ENCODE assay signal across 13 cellular contexts in the genomic region with DNA sequence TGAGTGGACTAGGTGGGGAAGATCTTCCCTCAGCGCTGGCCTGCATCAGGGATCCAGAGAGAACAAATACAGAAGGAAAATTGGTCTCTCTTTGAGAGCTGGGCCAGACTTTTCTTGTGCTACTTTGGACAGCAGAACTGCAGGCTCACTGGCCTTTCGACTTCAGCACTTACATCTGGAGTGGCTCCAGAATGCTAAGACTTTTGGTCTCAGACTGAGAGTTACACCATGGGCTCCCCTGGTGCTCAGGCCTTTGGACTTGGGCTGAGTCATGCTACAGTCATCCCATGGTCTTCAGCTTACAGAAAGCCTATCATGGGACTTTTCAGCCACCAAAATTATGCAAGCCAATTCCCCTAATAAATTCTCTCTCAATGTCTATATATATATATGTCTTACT. TPM values are rescaled to one million over a fixed set of nuclear protein-coding genes. Genes with fewer than 3 reads are reported as not detected.
A peak's percentile ranks its signal among the peaks of the same experiment; 100 is the strongest.
DNase-seq lines count a peak whose midpoint lies in the region; ATAC-seq and TF ChIP-seq lines count a peak whose summit lies in the region.
"Had no signal": no experiment of that assay in that cellular context is flagged by ENCODE, and none has a peak within 500 bp of the region (broad histone marks: within the 10 kb centered on the region; RNA-seq: fewer than 3 reads in every experiment).

No MANE protein-coding gene starts in this region.

- peak; percentile 20 for DNase-seq in left cardiac atrium
- no peak for DNase-seq in Right ventricle myocardium inferior (ENCODE audit: missing footprints)
- DNase-seq in foreskin keratinocyte: peak in 1 of 2 donors; percentile 52
- DNase-seq in upper lobe of right lung: peak; percentile 54
- no peak for DNase-seq in inferior parietal cortex (ENCODE audit: extremely low spot score)
- DNase-seq in CD8-positive, alpha-beta memory T cell: no peak
- no peak for DNase-seq in Karpas-422
- DNase-seq: dorsolateral prefrontal cortex, Kasumi-1, SHP77, transverse colon had no signal

- no peak overlapping the region for H3K4me3 ChIP-seq in upper lobe of right lung
- H3K4me3 ChIP-seq in CD8-positive, alpha-beta memory T cell (ENCODE audit: low read length): no peak overlapping the region
- H3K4me3 ChIP-seq in Karpas-422 (ENCODE audit: low read length): no peak overlapping the region
- H3K4me3 ChIP-seq: BLaER1, dorsolateral prefrontal cortex, transverse colon had no signal

- no peak overlapping the region for H3K4me3 Mint-ChIP-seq in CD8-positive, alpha-beta memory T cell

- no peak overlapping the region for H3K4me2 ChIP-seq in Karpas-422 (ENCODE audit: low read depth, low read length, poor library complexity, severe bottlenecking)
- H3K4me2 ChIP-seq: BLaER1 had no signal

- CTCF ChIA-PET in CD8-positive, alpha-beta memory T cell (lab: Charles Lee): no interaction called here

- H3K79me2 ChIP-seq in Karpas-422 (ENCODE audit: low read length): no peaks in the 10 kb centered on the region

- H2AFZ ChIP-seq in Karpas-422 (ENCODE audit: low read length): no peak overlapping the region

- peaks cover 0 to 7% (median 2%) of the 10 kb centered on the region in 5 donors for H3K9me3 Mint-ChIP-seq in CD8-positive, alpha-beta memory T cell

- peaks cover 3% of the 10 kb centered on the region for H3K27me3 ChIP-seq in foreskin keratinocyte
- H3K27me3 ChIP-seq in upper lobe of right lung: no peaks in the 10 kb centered on the region
- H3K27me3 ChIP-seq in CD8-positive, alpha-beta memory T cell (ENCODE audit: insufficient read depth, low read length, poor library complexity, severe bottlenecking): no peaks in the 10 kb centered on the region
- H3K27me3 ChIP-seq in Karpas-422 (ENCODE audit: low read length): no peaks in the 10 kb centered on the region
- H3K27me3 ChIP-seq: BLaER1, dorsolateral prefrontal cortex, transverse colon had no signal

- H3K36me3 ChIP-seq in upper lobe of right lung: no peaks in the 10 kb centered on the region
- no peaks in the 10 kb centered on the region for H3K36me3 ChIP-seq in CD8-positive, alpha-beta memory T cell (ENCODE audit: insufficient read depth, low read length)
- H3K36me3 ChIP-seq in Karpas-422 (ENCODE audit: insufficient read depth, low read length): no peaks in the 10 kb centered on the region
- H3K36me3 ChIP-seq: BLaER1, transverse colon had no signal

- intact Hi-C loops in left cardiac atrium (cut with DNase I): no loop called here
- intact Hi-C loops in Right ventricle myocardium inferior (cut with DNase I): no loop called here
- intact Hi-C loops in upper lobe of right lung (cut with DNase I): no loop called here

- H3K36me3 Mint-ChIP-seq in CD8-positive, alpha-beta memory T cell: no peaks in the 10 kb centered on the region

- no peaks in the 10 kb centered on the region for H3K9me2 ChIP-seq in Karpas-422 (replicated peaks; ENCODE audit: insufficient read depth, low read length)

- no peaks in the 10 kb centered on the region for H3K4me1 Mint-ChIP-seq in CD8-positive, alpha-beta memory T cell

- no peak overlapping the region for H3K27ac Mint-ChIP-seq in CD8-positive, alpha-beta memory T cell

- POLR2A ChIA-PET in CD8-positive, alpha-beta memory T cell (lab: Charles Lee): no interaction called here

- H3K27me3 Mint-ChIP-seq in CD8-positive, alpha-beta memory T cell: peaks cover 17 to 48% of the 10 kb centered on the region in 2 donors

- no peak overlapping the region for H3K9ac ChIP-seq in Karpas-422 (ENCODE audit: low read length)
- H3K9ac ChIP-seq: BLaER1 had no signal

- H3K4me1 ChIP-seq in foreskin keratinocyte: no peaks in the 10 kb centered on the region
- H3K4me1 ChIP-seq in upper lobe of right lung: no peaks in the 10 kb centered on the region
- no peaks in the 10 kb centered on the region for H3K4me1 ChIP-seq in CD8-positive, alpha-beta memory T cell (ENCODE audit: insufficient read depth, low read length)
- no peaks in the 10 kb centered on the region for H3K4me1 ChIP-seq in Karpas-422 (ENCODE audit: low read length)
- H3K4me1 ChIP-seq: BLaER1, transverse colon had no signal

- TF ChIP-seq CTCF in foreskin keratinocyte (conservative IDR thresholded peaks at IDR 0.05) (no peak), upper lobe of right lung (IDR thresholded peaks at IDR 0.05) (no peak)

- H3K27ac ChIP-seq in foreskin keratinocyte (no peak overlapping the region), upper lobe of right lung (no peak overlapping the region), Karpas-422 (ENCODE audit: low read length) (no peak overlapping the region)
- no peak overlapping the region for H3K27ac ChIP-seq in CD8-positive, alpha-beta memory T cell (ENCODE audit: low read depth, low read length)
- H3K27ac ChIP-seq: BLaER1, dorsolateral prefrontal cortex, transverse colon had no signal

- peak in 1 of 2 donors; percentile 54 for ATAC-seq in left cardiac atrium
- ATAC-seq in Right ventricle myocardium inferior: no peak
- ATAC-seq in SK-N-SH treated with all-trans-retinoic acid at 6 μM for 48 hours: peak; percentile 63; the same call in 2 of the 3 replicates
- ATAC-seq in foreskin keratinocyte: peak; percentile 73
- ATAC-seq in upper lobe of right lung: peak; percentile 92

- H3K9me3 ChIP-seq in upper lobe of right lung: no peaks in the 10 kb centered on the region
- H3K9me3 ChIP-seq in CD8-positive, alpha-beta memory T cell (ENCODE audit: low read length): no peaks in the 10 kb centered on the region
- H3K9me3 ChIP-seq in Karpas-422 (ENCODE audit: low read length): no peaks in the 10 kb centered on the region
- H3K9me3 ChIP-seq: BLaER1, transverse colon had no signal

- no peaks in the 10 kb centered on the region for H4K20me1 ChIP-seq in Karpas-422 (ENCODE audit: insufficient read depth, low read depth, low read length)
- H4K20me1 ChIP-seq: BLaER1 had no signal

TF ChIP-seq in SK-N-SH treated with all-trans-retinoic acid at 6 μM for 48 hours, 23 proteins besides CTCF, POLR2A, EP300 and RAD21:
- TF ChIP-seq ZC3H10 (CRISPR knock-in tag; IDR thresholded peaks at IDR 0.05) (no peak), ISL1 (CRISPR knock-in tag; IDR thresholded peaks at IDR 0.05) (no peak), ZFP30 (CRISPR knock-in tag; IDR thresholded peaks at IDR 0.05) (no peak), ZNF565 (CRISPR knock-in tag; conservative IDR thresholded peaks at IDR 0.05; ENCODE audit: low read depth) (no peak), POU6F1 (CRISPR knock-in tag; IDR thresholded peaks at IDR 0.05; ENCODE audit: borderline replicate concordance, low read depth) (no peak), ZNF8 (CRISPR knock-in tag; IDR thresholded peaks at IDR 0.05) (no peak)
- TF ChIP-seq, protein P1, sequence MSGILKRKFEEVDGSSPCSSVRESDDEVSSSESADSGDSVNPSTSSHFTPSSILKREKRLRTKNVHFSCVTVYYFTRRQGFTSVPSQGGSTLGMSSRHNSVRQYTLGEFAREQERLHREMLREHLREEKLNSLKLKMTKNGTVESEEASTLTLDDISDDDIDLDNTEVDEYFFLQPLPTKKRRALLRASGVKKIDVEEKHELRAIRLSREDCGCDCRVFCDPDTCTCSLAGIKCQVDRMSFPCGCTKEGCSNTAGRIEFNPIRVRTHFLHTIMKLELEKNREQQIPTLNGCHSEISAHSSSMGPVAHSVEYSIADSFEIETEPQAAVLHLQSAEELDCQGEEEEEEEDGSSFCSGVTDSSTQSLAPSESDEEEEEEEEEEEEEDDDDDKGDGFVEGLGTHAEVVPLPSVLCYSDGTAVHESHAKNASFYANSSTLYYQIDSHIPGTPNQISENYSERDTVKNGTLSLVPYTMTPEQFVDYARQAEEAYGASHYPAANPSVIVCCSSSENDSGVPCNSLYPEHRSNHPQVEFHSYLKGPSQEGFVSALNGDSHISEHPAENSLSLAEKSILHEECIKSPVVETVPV (CRISPR knock-in tag; IDR thresholded peaks at IDR 0.05): no peak

RNA-seq across cellular contexts. Expression of gene CD163, which starts 9.0 kb away (rescaled TPM):
- total RNA-seq in left cardiac atrium (100 to 1,000 TPM; 186 to 270 TPM), Right ventricle myocardium inferior (97.5 TPM), foreskin keratinocyte (0.04 TPM in 1 of 2 replicates, not detected in the other), upper lobe of right lung (234 TPM)
- 0.08 and 0.10 TPM in 2 replicates for polyA plus RNA-seq in foreskin keratinocyte
- 1 to 10 TPM; 3.0 to 5.6 TPM for total RNA-seq in CD8-positive, alpha-beta memory T cell
- polyA plus RNA-seq in CD8-positive, alpha-beta memory T cell: not detected
- not detected in 2 replicates for total RNA-seq in Karpas-422 (2014; rRNA removed; shearing (Covaris generic); ENCODE audit: low replicate concordance)

Comparison
In these comparisons a context has a peak if more than half of its experiments do, and no peak if none do; other contexts are left out.
1. DNase-seq: peak in left cardiac atrium (single experiment) and upper lobe of right lung (single experiment); none in Right ventricle myocardium inferior (single experiment), inferior parietal cortex (single experiment), CD8-positive, alpha-beta memory T cell (0 of 5) and Karpas-422 (single experiment).
2. RNA of gene CD163, which starts 9.0 kb away (total RNA-seq): 186 to 270 TPM in left cardiac atrium, 234 TPM in upper lobe of right lung (single experiment) and 97.5 TPM in Right ventricle myocardium inferior (single experiment); 3.0 to 5.6 TPM in CD8-positive, alpha-beta memory T cell, 0.04 TPM in foreskin keratinocyte and not detected in Karpas-422; every median in the first group is over 10 times any median in the second.